Comparison of ENCODE assay signal across 8 cellular contexts in genomic region chr12:93243689-93244513, GRCh38.
DNase-seq lines count a peak whose midpoint lies in the region; ATAC-seq, FAIRE-seq and TF ChIP-seq lines count a peak whose summit lies in the region.

No MANE protein-coding gene starts in this region.

- peak; percentile 59 for DNase-seq in AG20443 (ENCODE audit: low spot score)
- DNase-seq in GM19239 (ENCODE audit: insufficient read length, low spot score), result no peak
- DNase-seq in LHCN-M2 (ENCODE audit: low read depth), result peak; percentile 82
- no peak for DNase-seq in activated naive CD4-positive, alpha-beta T cell treated with anti-CD3 and anti-CD28 coated beads, Interleukin-2, amount 50 U/mL, for 72 hours (ENCODE audit: low spot score in 2 of 2)
- DNase-seq in lower lobe of right lung, result no peak
- DNase-seq in hippocampal formation (lab: John Stamatoyannopoulos, UW), result no peak
- DNase-seq in posterior vena cava (ENCODE audit: low spot score), result no peak

- peak; percentile 73 for FAIRE-seq in GM19239 (lab: Jason Lieb, UNC)

- TF ChIP-seq CTCF in lower lobe of right lung (IDR thresholded peaks at IDR 0.05), result no peak

- H3K36me3 ChIP-seq in lower lobe of right lung, result no peaks in the 10 kb centered on the region

- peak overlapping the region; percentile 58 for H3K27ac ChIP-seq in lower lobe of right lung

- H3K27me3 ChIP-seq in lower lobe of right lung (ENCODE audit: low read depth), result no peaks in the 10 kb centered on the region

- H3K36me3 Mint-ChIP-seq in activated naive CD4-positive, alpha-beta T cell treated with anti-CD3 and anti-CD28 coated beads, Interleukin-2, amount 50 U/mL, for 72 hours, result peaks cover 0 to 6% of the 10 kb centered on the region in 2 donors

- H3K9me3 ChIP-seq in lower lobe of right lung, result no peaks in the 10 kb centered on the region

- peaks cover 27% of the 10 kb centered on the region for H3K4me1 ChIP-seq in lower lobe of right lung

- no peak overlapping the region for H3K4me3 ChIP-seq in lower lobe of right lung

- peaks cover 5 to 13% of the 10 kb centered on the region in 2 donors for H3K9me3 Mint-ChIP-seq in activated naive CD4-positive, alpha-beta T cell treated with anti-CD3 and anti-CD28 coated beads, Interleukin-2, amount 50 U/mL, for 72 hours

- intact Hi-C loops in lower lobe of right lung (cut with DNase I) (no loop called here), posterior vena cava (cut with DNase I) (no loop called here)

- peak; percentile 50 to 56 for ATAC-seq in activated naive CD4-positive, alpha-beta T cell treated with anti-CD3 and anti-CD28 coated beads, Interleukin-2, amount 50 U/mL, for 72 hours
- ATAC-seq in lower lobe of right lung, result peak; percentile 85 to 86
- no peak for ATAC-seq in HG03439 (IDR thresholded peaks at IDR 0.05; ENCODE audit: unreplicated experiment)

- H3K27ac Mint-ChIP-seq in activated naive CD4-positive, alpha-beta T cell treated with anti-CD3 and anti-CD28 coated beads, Interleukin-2, amount 50 U/mL, for 72 hours, result peak overlapping the region in 1 of 2 donors; percentile 86

Comparison
In these comparisons a context has a peak if more than half of its experiments do, and no peak if none do; other contexts are left out.
1. DNase-seq: peak in AG20443 (single experiment) and LHCN-M2 (single experiment); none in GM19239 (single experiment), activated naive CD4-positive, alpha-beta T cell treated with anti-CD3 and anti-CD28 coated beads, Interleukin-2, amount 50 U/mL, for 72 hours (0 of 2), lower lobe of right lung (single experiment), hippocampal formation (0 of 2) and posterior vena cava (single experiment).